ENCODE assay signal across 14 cellular contexts in the genomic region with DNA sequence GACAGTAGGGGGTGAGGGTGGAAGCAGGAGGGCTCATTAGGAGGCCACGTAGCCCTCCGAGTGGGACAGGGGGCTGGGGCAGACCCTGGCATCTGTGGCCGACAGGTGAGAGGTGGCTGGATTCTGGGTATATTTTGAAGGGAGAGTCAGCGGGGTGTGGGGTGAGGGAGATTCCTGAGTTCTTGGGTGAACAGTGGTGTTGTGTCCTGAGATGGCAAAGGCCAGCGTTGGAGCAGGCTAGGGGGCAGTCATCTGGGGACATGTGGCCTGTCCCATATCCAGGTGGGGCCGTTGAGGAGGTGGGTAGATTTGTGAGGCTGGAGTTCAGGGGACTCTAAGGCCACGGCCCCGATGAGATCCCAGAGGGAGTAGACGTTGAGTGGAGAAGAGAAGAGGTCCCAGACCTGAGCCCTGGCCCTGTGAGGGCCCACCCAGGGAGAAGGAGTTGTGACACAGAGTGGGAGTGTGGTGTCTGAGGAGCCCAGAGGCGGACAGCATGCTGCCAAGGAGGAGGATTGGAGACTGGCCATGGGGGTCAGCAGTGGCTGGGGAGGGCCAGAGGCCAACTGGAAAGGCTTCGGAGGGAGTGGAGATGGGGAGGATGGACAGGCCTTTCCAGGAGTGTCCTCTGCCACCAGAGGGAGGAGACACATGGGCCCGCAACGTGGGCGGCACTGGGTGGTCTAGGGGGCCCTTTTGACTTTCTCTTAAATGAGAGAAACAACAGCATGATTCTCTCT. TPM values are rescaled to one million over a fixed set of nuclear protein-coding genes. Genes with fewer than 3 reads are reported as not detected.
DNase-seq lines count a peak whose midpoint lies in the region; ATAC-seq, FAIRE-seq and TF ChIP-seq lines count a peak whose summit lies in the region.
"Had no signal": no experiment of that assay in that cellular context is flagged by ENCODE, and none has a peak within 500 bp of the region (broad histone marks: within the 10 kb centered on the region; RNA-seq: fewer than 3 reads in every experiment).

No MANE protein-coding gene starts in this region.

- intact Hi-C loops in GM12878 (cut with micrococcal nuclease; ENCODE audit: unreplicated experiment) = no loop called here
- intact Hi-C loops in posterior vena cava (cut with DNase I) = no loop called here

- H3K4me1 ChIP-seq in OCI-LY3 (ENCODE audit: low read length) = peaks cover 7% of the 10 kb centered on the region
- H3K4me1 ChIP-seq in GM12878 (ENCODE audit: control insufficient read depth, insufficient read depth, low read length) = peaks cover 5% of the 10 kb centered on the region
- H3K4me1 ChIP-seq: upper lobe of left lung had no signal

- POLR2A ChIA-PET in GM12878 (lab: Charles Lee) = no interaction called here

- no peak for TF ChIP-seq EP300 in GM12878 (IDR thresholded peaks at IDR 0.05; ENCODE audit: borderline replicate concordance in 1 of 2, control insufficient read depth in 1 of 2, low read depth in 2 of 2, low read length in 2 of 2)

- RAD21 ChIA-PET in GM12878 (lab: Charles Lee; ENCODE audit: unreplicated experiment) = no interaction called here

- H3K36me3 ChIP-seq in OCI-LY3 (replicated peaks; ENCODE audit: low read depth, low read length) (no peaks in the 10 kb centered on the region), GM12878 (ENCODE audit: control insufficient read depth in 2 of 2, insufficient read depth in 2 of 2, low read length in 1 of 2) (no peaks in the 10 kb centered on the region)
- H3K36me3 ChIP-seq: upper lobe of left lung had no signal

- H3K9ac ChIP-seq in OCI-LY3 (ENCODE audit: low read length) = no peak overlapping the region
- H3K9ac ChIP-seq in GM12878 (ENCODE audit: control insufficient read depth, insufficient read depth, low read length) = no peak overlapping the region

- H3K4me3 Mint-ChIP-seq in activated T-cell treated with anti-CD3 and anti-CD28 coated beads, Interleukin-2, amount 50 U/mL, for 4 hours = peak overlapping the region; percentile 27

- BruUV-seq in GM12878 (replicated peaks; lab: Mats Ljungman, UMichigan) = no TSS peak

- H3K4me3 ChIP-seq in OCI-LY3 (ENCODE audit: low read length) (0 out of 2 replicates have a peak overlapping the region, but pooled peaks have one; percentile 13), GM12878 (no peak overlapping the region)
- H3K4me3 ChIP-seq: upper lobe of left lung had no signal

- TF ChIP-seq CTCF in OCI-LY3 (IDR thresholded peaks at IDR 0.05; ENCODE audit: low read depth, low read length) (no peak), GM12878 (IDR thresholded peaks at IDR 0.05 in 2 of 3, conservative IDR thresholded peaks at IDR 0.05 in 1 of 3; ENCODE audit: control insufficient read depth in 2 of 3, extremely low read depth in 1 of 3, insufficient read depth in 1 of 3, low read depth in 3 of 3, low read length in 3 of 3) (no peak)

- no peak for FAIRE-seq in GM12878 (lab: Jason Lieb, UNC)

- SMC1A ChIA-PET in GM12878 (lab: Charles Lee; ENCODE audit: uncharacterized antibody, unreplicated experiment) = no interaction called here

- 65% methylated on average over 14 of the region's 14 CpGs for WGBS in GM12878 (ENCODE audit: insufficient coverage, insufficient replicate concordance, low lambda C conversion rate, missing lambda C conversion rate)

- H3K4me2 ChIP-seq in OCI-LY3 (ENCODE audit: low read length) (peak overlapping the region; percentile 45), GM12878 (ENCODE audit: control insufficient read depth, insufficient read depth) (no peak overlapping the region; the same call in 1 of the 2 replicates)

- TF ChIP-seq POLR2A in GM12878 (IDR thresholded peaks at IDR 0.05; ENCODE audit: low read depth, low read length) = no peak

- H3K9me3 Mint-ChIP-seq in activated T-cell treated with anti-CD3 and anti-CD28 coated beads, Interleukin-2, amount 50 U/mL, for 4 hours = no peaks in the 10 kb centered on the region

- DNase-seq in activated T-cell treated with anti-CD3 and anti-CD28 coated beads, Interleukin-2, amount 50 U/mL, for 4 hours = no peak
- DNase-seq in activated T-cell treated with anti-CD3 and anti-CD28 coated beads for 4 hours = no peak
- no peak for DNase-seq in GM12878 (ENCODE audit: low read depth, low spot score)
- DNase-seq in posterior vena cava (ENCODE audit: low spot score) = peak; percentile 40
- no peak for DNase-seq in medulla oblongata (ENCODE audit: extremely low spot score)
- no peak for DNase-seq in NCI-H2029 treated with DMSO at 0.1 percent for 48 hours (lab: John Stamatoyannopoulos, UW)
- DNase-seq in dermis blood vessel endothelial cell = no peak
- DNase-seq: NCI-H2029, NCI-H526 treated with DMSO at 0.1 percent for 48 hours, upper lobe of left lung had no signal

- TF ChIP-seq RAD21 in GM12878 (IDR thresholded peaks at IDR 0.05; ENCODE audit: insufficient read depth, low read depth, low read length) = no peak

- H3K79me2 ChIP-seq in OCI-LY3 (ENCODE audit: low read length) (no peaks in the 10 kb centered on the region), GM12878 (ENCODE audit: control insufficient read depth, insufficient read depth, low read length) (no peaks in the 10 kb centered on the region)

- H3K27ac ChIP-seq in OCI-LY3 (ENCODE audit: low read length) = no peak overlapping the region
- no peak overlapping the region for H3K27ac ChIP-seq in GM12878 (ENCODE audit: control insufficient read depth, insufficient read depth)
- H3K27ac ChIP-seq: upper lobe of left lung had no signal

- in situ Hi-C loops in GM12878 (cut with MboI) = no loop called here

- no peak for ATAC-seq in activated T-cell treated with anti-CD3 and anti-CD28 coated beads, Interleukin-2, amount 50 U/mL, for 4 hours
- no peak; the same call in 2 of the 3 replicates for ATAC-seq in GM12878

- H4K20me1 ChIP-seq in OCI-LY3 (ENCODE audit: insufficient read depth, low read length) (no peaks in the 10 kb centered on the region), GM12878 (ENCODE audit: control insufficient read depth, insufficient read depth) (no peaks in the 10 kb centered on the region)

- H3K27me3 ChIP-seq in OCI-LY3 (ENCODE audit: low read depth, low read length) (no peaks in the 10 kb centered on the region), GM12878 (replicated peaks in 1 of 2; ENCODE audit: control insufficient read depth in 2 of 2, insufficient read depth in 2 of 2, low read length in 1 of 2) (no peaks in the 10 kb centered on the region)
- H3K27me3 ChIP-seq: upper lobe of left lung had no signal

- CTCF ChIA-PET in GM12878 (lab: Yijun Ruan, JAX) = no interaction called here

- no peaks in the 10 kb centered on the region for H3K27me3 Mint-ChIP-seq in activated T-cell treated with anti-CD3 and anti-CD28 coated beads, Interleukin-2, amount 50 U/mL, for 4 hours (ENCODE audit: low read depth)

- peaks cover 31% of the 10 kb centered on the region for H3K4me1 Mint-ChIP-seq in activated T-cell treated with anti-CD3 and anti-CD28 coated beads, Interleukin-2, amount 50 U/mL, for 4 hours (ENCODE audit: low read depth)

- H2AFZ ChIP-seq in OCI-LY3 (ENCODE audit: low read depth, low read length) (0 out of 2 replicates have a peak overlapping the region, but pooled peaks have one; percentile 65), GM12878 (ENCODE audit: control insufficient read depth, low read depth, low read length) (peak overlapping the region; percentile 43; the same call in 1 of the 2 replicates)

- no peaks in the 10 kb centered on the region for H3K36me3 Mint-ChIP-seq in activated T-cell treated with anti-CD3 and anti-CD28 coated beads, Interleukin-2, amount 50 U/mL, for 4 hours (ENCODE audit: insufficient read depth)

- no peaks in the 10 kb centered on the region for H3K9me3 ChIP-seq in OCI-LY3 (ENCODE audit: insufficient read depth, low read length)
- H3K9me3 ChIP-seq in GM12878 (replicated peaks; ENCODE audit: control insufficient read depth, insufficient read depth, low read length) = no peaks in the 10 kb centered on the region
- H3K9me3 ChIP-seq: upper lobe of left lung had no signal

RNA-seq across cellular contexts. Expression of a gene that starts 19.6 kb away (rescaled TPM):
- total RNA-seq in activated T-cell treated with anti-CD3 and anti-CD28 coated beads, Interleukin-2, amount 50 U/mL, for 4 hours = under 1 TPM in 1 of 3 donors, not detected in 2; 0.05 TPM
- total RNA-seq in GM12878 (2013; cell fraction: nucleolus; rRNA removed) = 2.1 and 3.9 TPM in 2 replicates
- total RNA-seq in GM12878 (2014; rRNA removed) = 3.6 and 5.1 TPM in 2 replicates
- total RNA-seq in GM12878 (2014; rRNA removed; fragmentation: Illumina TruSeq; extraction: Trizol) = 1.9 and 2.1 TPM in 2 replicates
- 8.9 and 9.4 TPM in 2 replicates for total RNA-seq in GM12878 (2021)
- 0.25 TPM for polyA plus RNA-seq in GM12878 (2011; ENCODE audit: low read depth)
- polyA plus RNA-seq in GM12878 (2011; rRNA removed) = 6.9 and 7.5 TPM in 2 replicates
- 9.0 and 10.1 TPM in 2 replicates for polyA plus RNA-seq in GM12878 (2011; cell fraction: cytosol; rRNA removed)
- polyA plus RNA-seq in GM12878 (2011; cell fraction: nucleus; rRNA removed) = 22.5 and 29.3 TPM in 2 replicates
- 1.2 and 1.4 TPM in 2 replicates for polyA plus RNA-seq in GM12878 (2012)
- 3.3 and 4.8 TPM in 2 replicates for polyA plus RNA-seq in GM12878 (2014; fragmentation: Illumina TruSeq; extraction: Trizol)
- under 1 TPM; 0.50 to 0.75 TPM for polyA plus RNA-seq in GM12878 (2014; fragmentation: Nextera tagmentation; extraction: Ambion mirVana)
- 6.8 and 6.9 TPM in 2 replicates for polyA plus RNA-seq in GM12878 (2014; rRNA removed)
- polyA plus RNA-seq in GM12878 (2016; fragmentation: Nextera tagmentation; extraction: Ambion mirVana) = 1 to 10 TPM; 1.7 to 2.0 TPM
- polyA minus RNA-seq in GM12878 (2011; rRNA and poly(A)+ RNA removed) = 5.2 and 8.2 TPM in 2 replicates
- polyA minus RNA-seq in GM12878 (2011; cell fraction: cytosol; rRNA and poly(A)+ RNA removed) = 4.1 and 5.1 TPM in 2 replicates
- 3.9 and 4.7 TPM in 2 replicates for polyA minus RNA-seq in GM12878 (2011; cell fraction: nucleus; rRNA and poly(A)+ RNA removed)
- under 1 TPM in 1 of 2 donors, not detected in 1; 0.09 TPM for total RNA-seq in posterior vena cava
- total RNA-seq in dermis blood vessel endothelial cell = not detected in 2 replicates
- total RNA-seq: glomerular endothelial cell, LHCN-M2, osteoblast had no signal

RNA-seq across cellular contexts. Expression of a gene that starts 59.6 kb away (rescaled TPM):
- total RNA-seq in activated T-cell treated with anti-CD3 and anti-CD28 coated beads, Interleukin-2, amount 50 U/mL, for 4 hours = 1,000 to 10,000 TPM; 2,110 to 2,267 (median 2,151) TPM
- total RNA-seq in GM12878 (2013; cell fraction: nucleolus; rRNA removed) = 360 and 401 TPM in 2 replicates
- total RNA-seq in GM12878 (2014; rRNA removed) = 3,265 and 3,625 TPM in 2 replicates
- total RNA-seq in GM12878 (2014; rRNA removed; fragmentation: Illumina TruSeq; extraction: Trizol) = 3,150 and 3,233 TPM in 2 replicates
- 2,325 and 2,481 TPM in 2 replicates for total RNA-seq in GM12878 (2021)
- 8,423 TPM for polyA plus RNA-seq in GM12878 (2011; ENCODE audit: low read depth)
- 2,575 and 3,799 TPM in 2 replicates for polyA plus RNA-seq in GM12878 (2011; rRNA removed)
- polyA plus RNA-seq in GM12878 (2011; cell fraction: cytosol; rRNA removed) = 6,646 and 9,086 TPM in 2 replicates
- polyA plus RNA-seq in GM12878 (2011; cell fraction: nucleus; rRNA removed) = 1,492 and 1,706 TPM in 2 replicates
- 3,794 and 4,086 TPM in 2 replicates for polyA plus RNA-seq in GM12878 (2012)
- 3,495 and 3,970 TPM in 2 replicates for polyA plus RNA-seq in GM12878 (2014; fragmentation: Illumina TruSeq; extraction: Trizol)
- 1,000 to 10,000 TPM; 2,067 to 2,394 TPM for polyA plus RNA-seq in GM12878 (2014; fragmentation: Nextera tagmentation; extraction: Ambion mirVana)
- polyA plus RNA-seq in GM12878 (2014; rRNA removed) = 3,767 and 4,060 TPM in 2 replicates
- 1,000 to 10,000 TPM; 1,546 to 1,554 TPM for polyA plus RNA-seq in GM12878 (2016; fragmentation: Nextera tagmentation; extraction: Ambion mirVana)
- polyA minus RNA-seq in GM12878 (2011; rRNA and poly(A)+ RNA removed) = 1,866 and 2,585 TPM in 2 replicates
- polyA minus RNA-seq in GM12878 (2011; cell fraction: cytosol; rRNA and poly(A)+ RNA removed) = 439 and 466 TPM in 2 replicates
- polyA minus RNA-seq in GM12878 (2011; cell fraction: nucleus; rRNA and poly(A)+ RNA removed) = 136 and 165 TPM in 2 replicates
- 1,000 to 10,000 TPM in 1 of 2 donors, 100 to 1,000 TPM in 1; 962 to 1,039 TPM for total RNA-seq in posterior vena cava
- total RNA-seq in dermis blood vessel endothelial cell = 899 and 3,703 TPM in 2 replicates
